21 cellular contexts compared by ENCODE assay signal in genomic region chr5:77256406-77256805, GRCh38.
DNase-seq lines count a peak whose midpoint lies in the region; ATAC-seq lines count a peak whose summit lies in the region.
"Had no signal": no experiment of that assay in that cellular context is flagged by ENCODE, and none has a peak within 500 bp of the region (broad histone marks: within the 10 kb centered on the region; RNA-seq: fewer than 3 reads in every experiment).

No MANE protein-coding gene starts in this region.

- H3K27me3 Mint-ChIP-seq in stimulated activated naive B cell treated with anti-CD40 and anti-IgM and Interleukin-4, amounts not matched to agents 10 μg/mL and 1 μg/mL and 100 μg/mL, for 72 hours = peaks cover 12 to 23% of the 10 kb centered on the region in 2 donors

- peaks cover 4 to 11% of the 10 kb centered on the region in 2 donors for H3K4me1 Mint-ChIP-seq in stimulated activated naive B cell treated with anti-CD40 and anti-IgM and Interleukin-4, amounts not matched to agents 10 μg/mL and 1 μg/mL and 100 μg/mL, for 72 hours

- H3K36me3 Mint-ChIP-seq in stimulated activated naive B cell treated with anti-CD40 and anti-IgM and Interleukin-4, amounts not matched to agents 10 μg/mL and 1 μg/mL and 100 μg/mL, for 72 hours = no peaks in the 10 kb centered on the region
- H3K36me3 Mint-ChIP-seq: CD14-positive monocyte had no signal

- no peak overlapping the region for H3K27ac Mint-ChIP-seq in stimulated activated naive B cell treated with anti-CD40 and anti-IgM and Interleukin-4, amounts not matched to agents 10 μg/mL and 1 μg/mL and 100 μg/mL, for 72 hours
- H3K27ac Mint-ChIP-seq: CD14-positive monocyte; CD4-positive, alpha-beta T cell had no signal

- H3K4me3 Mint-ChIP-seq in stimulated activated naive B cell treated with anti-CD40 and anti-IgM and Interleukin-4, amounts not matched to agents 10 μg/mL and 1 μg/mL and 100 μg/mL, for 72 hours = no peak overlapping the region
- H3K4me3 Mint-ChIP-seq: CD14-positive monocyte; CD4-positive, alpha-beta T cell had no signal

- H3K9me3 Mint-ChIP-seq in stimulated activated naive B cell treated with anti-CD40 and anti-IgM and Interleukin-4, amounts not matched to agents 10 μg/mL and 1 μg/mL and 100 μg/mL, for 72 hours = peaks cover 2 to 5% of the 10 kb centered on the region in 2 donors

- peak; percentile 38 to 49 for ATAC-seq in stimulated activated naive B cell treated with anti-CD40 and anti-IgM and Interleukin-4, amounts not matched to agents 10 μg/mL and 1 μg/mL and 100 μg/mL, for 72 hours (replicated peaks)
- ATAC-seq in GM19351 (IDR thresholded peaks at IDR 0.05; ENCODE audit: unreplicated experiment) = no peak
- no peak for ATAC-seq in GM21360 (IDR thresholded peaks at IDR 0.05; ENCODE audit: unreplicated experiment)
- ATAC-seq: A549 had no signal

- DNase-seq in NOMO-1 (lab: John Stamatoyannopoulos, UW; ENCODE audit: unreplicated experiment in 2 of 2) (peak; percentile 3 to 22), NOMO-1 treated with dmso at 0.1 percent for 144 hours (lab: John Stamatoyannopoulos, UW; ENCODE audit: unreplicated experiment) (no peak), NOMO-1 treated with DMSO at 0.1 percent for 48 hours (lab: John Stamatoyannopoulos, UW; ENCODE audit: unreplicated experiment) (peak; percentile 44)
- DNase-seq in stimulated activated naive B cell treated with anti-CD40 and anti-IgM and Interleukin-4, amounts not matched to agents 10 μg/mL and 1 μg/mL and 100 μg/mL, for 72 hours = no peak
- DNase-seq: 8988T; ACHN; AML-193; BE2C; Calu3; CD4-positive, alpha-beta T cell; COR-L47; DMS53; DMS79 treated with DMSO at 0.1 percent for 48 hours; GF-D8; GM23248; H7; HCEC 1CT had no signal

Comparison
In these comparisons a context has a peak if more than half of its experiments do, and no peak if none do; other contexts are left out.
1. DNase-seq: peak in NOMO-1 (2 of 2) and NOMO-1 treated with DMSO at 0.1 percent for 48 hours (single experiment); none in NOMO-1 treated with dmso at 0.1 percent for 144 hours (single experiment) and stimulated activated naive B cell treated with anti-CD40 and anti-IgM and Interleukin-4, amounts not matched to agents 10 μg/mL and 1 μg/mL and 100 μg/mL, for 72 hours (single experiment).
2. ATAC-seq: peak in stimulated activated naive B cell treated with anti-CD40 and anti-IgM and Interleukin-4, amounts not matched to agents 10 μg/mL and 1 μg/mL and 100 μg/mL, for 72 hours (2 of 2); none in GM19351 (single experiment) and GM21360 (single experiment).